1 cellular context compared by ENCODE assay signal in genomic region chr5:132814441-132815294, GRCh38.
TF ChIP-seq lines count a peak whose summit lies in the region.

No MANE protein-coding gene starts in this region.

TF ChIP-seq in HEK293, 187 proteins besides CTCF, POLR2A, EP300 and RAD21 (continued from another document):
- TF ChIP-seq ZNF18 (tag by site-specific recombination; IDR thresholded peaks at IDR 0.05): no peak
- peak; percentile 43; the same call in 1 of the 2 replicates for TF ChIP-seq ZBTB6 (tag by site-specific recombination; IDR thresholded peaks at IDR 0.05)
- TF ChIP-seq ZNF23 (tag by site-specific recombination; IDR thresholded peaks at IDR 0.05; ENCODE audit: borderline replicate concordance): no peak
